Comparison of ENCODE assay signal across 21 cellular contexts in the genomic region with DNA sequence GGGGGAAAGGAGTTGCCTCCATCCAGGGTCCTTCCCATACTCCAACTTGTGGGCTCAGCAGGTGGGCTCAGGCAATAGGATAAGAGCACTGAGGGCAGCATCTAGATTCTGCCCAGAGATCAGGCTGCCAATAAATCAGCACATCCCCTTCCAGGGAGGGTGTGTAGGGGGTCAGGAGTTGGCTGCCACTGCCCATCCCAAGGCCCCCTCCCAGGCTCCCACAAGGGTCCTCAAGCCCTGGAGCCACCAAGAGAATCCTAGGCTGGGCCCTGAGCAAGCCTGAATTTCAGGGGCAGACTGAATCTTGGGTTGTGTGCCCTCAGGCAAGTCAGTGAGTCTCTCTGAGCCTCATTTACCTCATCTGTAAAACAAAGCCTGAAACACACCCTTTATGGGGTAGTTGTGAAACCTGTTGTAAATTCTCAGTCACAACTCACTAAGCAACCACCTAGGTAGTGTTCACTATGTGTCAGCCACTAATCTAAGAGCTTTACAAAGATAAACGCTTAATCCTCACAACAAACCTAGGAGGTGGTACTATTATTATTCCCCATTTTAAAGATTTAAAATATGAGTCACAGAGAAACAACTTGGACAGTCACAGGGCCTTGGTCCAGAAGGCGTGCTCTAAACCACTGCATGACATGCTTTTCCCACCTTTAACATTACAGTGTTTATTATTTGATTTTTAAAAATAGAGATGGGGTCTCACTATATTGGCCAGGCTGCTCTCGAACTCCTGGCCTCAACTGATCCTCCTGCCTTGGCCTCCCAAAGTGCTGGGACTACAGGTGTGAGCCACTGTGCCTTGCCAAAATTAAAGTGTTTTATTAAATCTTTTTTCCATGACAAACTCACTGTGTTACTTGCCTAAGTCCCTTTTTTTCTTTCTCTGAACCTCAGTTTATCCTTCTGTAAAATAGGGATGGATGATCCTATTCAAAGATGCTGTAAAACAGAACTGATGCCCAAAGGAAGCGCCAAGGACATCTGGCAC. TPM values are rescaled to one million over a fixed set of nuclear protein-coding genes. Genes with fewer than 3 reads are reported as not detected.
DNase-seq lines count a peak whose midpoint lies in the region; ATAC-seq, FAIRE-seq and TF ChIP-seq lines count a peak whose summit lies in the region.
"Had no signal": no experiment of that assay in that cellular context is flagged by ENCODE, and none has a peak within 500 bp of the region (broad histone marks: within the 10 kb centered on the region; RNA-seq: fewer than 3 reads in every experiment).

No MANE protein-coding gene starts in this region.

- TF ChIP-seq EP300 in H1 (IDR thresholded peaks at IDR 0.05; ENCODE audit: borderline replicate concordance in 1 of 2, low read depth in 2 of 2, low read length in 2 of 2), result no peak

- H4K5ac ChIP-seq in H1 (ENCODE audit: insufficient read length, low read depth, low read length), result no peak overlapping the region

- H3K27ac ChIP-seq in H1 (ENCODE audit: low read depth, low read length) (no peak overlapping the region), osteoblast (ENCODE audit: low read depth, low read length) (no peak overlapping the region)
- H3K27ac ChIP-seq: gastroesophageal sphincter had no signal

- no peak overlapping the region for H2BK120ac ChIP-seq in H1 (replicated peaks; ENCODE audit: low read depth, low read length)

- H3K9ac ChIP-seq in NT2/D1 (ENCODE audit: insufficient read length, low read depth), result peak overlapping the region; percentile 66
- no peak overlapping the region for H3K9ac ChIP-seq in H1 (replicated peaks in 1 of 4; ENCODE audit: extremely low read depth in 1 of 4, low read depth in 3 of 4, low read length in 3 of 4)

- CTCF ChIA-PET in H1 (lab: Charles Lee; ENCODE audit: partially characterized antibody), result interaction anchor here (0.6 to 9.4 kb wide), 23 partner anchors 7 to 339 kb away, joined by 3 to 177 read pairs (median 4); partner anchors contain the start of gene LMO1

- WGBS in H1 (ENCODE audit: extremely low coverage in 1 of 2, insufficient coverage in 1 of 2, insufficient read length in 1 of 2, insufficient replicate concordance in 2 of 2, low coverage in 1 of 2, low lambda C conversion rate in 2 of 2, missing lambda C conversion rate in 1 of 2), 2 experiments, result 80% methylated on average over 4 of the region's 4 CpGs; no CpG with 5 or more reads in 1 of the 2 experiments

- H3K23ac ChIP-seq in H1 (ENCODE audit: insufficient read length), result no peak overlapping the region

- H4K8ac ChIP-seq in H1 (ENCODE audit: extremely low read depth, insufficient read depth, low read length), result no peak overlapping the region

- no peak overlapping the region for H3K4ac ChIP-seq in H1 (replicated peaks; ENCODE audit: insufficient read length, low read depth, low read length)

- H3K79me2 ChIP-seq in H1 (ENCODE audit: control insufficient read depth in 1 of 2, insufficient read depth in 2 of 2, low read length in 2 of 2) (no peaks in the 10 kb centered on the region), osteoblast (ENCODE audit: insufficient read depth, low read length) (no peaks in the 10 kb centered on the region)

- no peak for TF ChIP-seq RAD21 in H1 (IDR thresholded peaks at IDR 0.05 in 1 of 2, conservative IDR thresholded peaks at IDR 0.05 in 1 of 2; ENCODE audit: low read depth in 2 of 2, low read length in 2 of 2)

- no peak overlapping the region for H2BK12ac ChIP-seq in H1 (ENCODE audit: low read depth, low read length)

- H4K91ac ChIP-seq in H1 (replicated peaks; ENCODE audit: insufficient read length, low read length), result no peak overlapping the region

- no peak overlapping the region for H2BK5ac ChIP-seq in H1 (ENCODE audit: low read depth, low read length)

- no peak overlapping the region for H2AK5ac ChIP-seq in H1 (ENCODE audit: low read depth, low read length)

- H3K4me1 ChIP-seq in NT2/D1 (ENCODE audit: insufficient read depth, insufficient read length), result peaks cover 20% of the 10 kb centered on the region
- peaks cover 0 to 14% (median 3%) of the 10 kb centered on the region in 4 experiments; a peak in 3 of 7 replicates for H3K4me1 ChIP-seq in H1 (replicated peaks in 1 of 4; ENCODE audit: control insufficient read depth in 3 of 4, insufficient read depth in 4 of 4, low read length in 3 of 4)
- H3K4me1 ChIP-seq in osteoblast (ENCODE audit: insufficient read depth, low read length), result no peaks in the 10 kb centered on the region

- H2BK20ac ChIP-seq in H1 (ENCODE audit: low read length), result no peak overlapping the region

- no peak overlapping the region for H2BK15ac ChIP-seq in H1 (ENCODE audit: low read length)

- H3K9me3 ChIP-seq in NT2/D1 (ENCODE audit: insufficient read depth, low read length) (no peaks in the 10 kb centered on the region), H1 (ENCODE audit: insufficient read depth in 2 of 2, low read depth in 1 of 2, low read length in 1 of 2) (no peaks in the 10 kb centered on the region), osteoblast (ENCODE audit: low read depth, low read length) (no peaks in the 10 kb centered on the region)
- H3K9me3 ChIP-seq: gastroesophageal sphincter had no signal

- H3K4me3 ChIP-seq in NT2/D1 (ENCODE audit: insufficient read length, low read depth) (no peak overlapping the region), H1 (ENCODE audit: extremely low read depth in 1 of 4, insufficient read depth in 2 of 4, low read depth in 3 of 4, low read length in 4 of 4) (no peak overlapping the region), osteoblast (ENCODE audit: insufficient read depth, low read length) (no peak overlapping the region)
- H3K4me3 ChIP-seq: gastroesophageal sphincter had no signal

- POLR2A ChIA-PET in H1 (lab: Charles Lee; ENCODE audit: partially characterized antibody), result interaction anchor here (0.9 kb wide), 1 partner anchor 9 kb away, joined by 3 read pairs; no protein-coding TSS in a partner anchor

- ATAC-seq in GM18867 (IDR thresholded peaks at IDR 0.05; ENCODE audit: unreplicated experiment), result no peak
- ATAC-seq: activated CD4-positive, CD25-positive, alpha-beta regulatory T cell treated with anti-CD3 and anti-CD28 coated beads, Interleukin-2, amount 50 U/mL, for 24 hours; activated CD8-positive, alpha-beta memory T cell treated with anti-CD3 and anti-CD28 coated beads, Interleukin-2, amount 10 ng/mL, durations not matched to agents 7 days and 5 days; gastroesophageal sphincter; natural killer cell had no signal

- no peak for TF ChIP-seq POLR2A in H1 (IDR thresholded peaks at IDR 0.05; ENCODE audit: control extremely low read depth in 1 of 2, low read depth in 2 of 2, low read length in 2 of 2)

- no peaks in the 10 kb centered on the region for H3K36me3 ChIP-seq in NT2/D1 (ENCODE audit: insufficient read depth, insufficient read length, low read length)
- H3K36me3 ChIP-seq in H1 (ENCODE audit: control insufficient read depth in 2 of 4, insufficient read depth in 4 of 4, low read length in 3 of 4), result no peaks in the 10 kb centered on the region
- H3K36me3 ChIP-seq in osteoblast (ENCODE audit: insufficient read depth, low read length), result no peaks in the 10 kb centered on the region
- H3K36me3 ChIP-seq: gastroesophageal sphincter had no signal

- TF ChIP-seq CTCF in H1 (IDR thresholded peaks at IDR 0.05; ENCODE audit: control extremely low read depth in 1 of 3, insufficient read depth in 1 of 3, low read depth in 1 of 3, low read length in 3 of 3), result no peak
- TF ChIP-seq CTCF in osteoblast (IDR thresholded peaks at IDR 0.05; ENCODE audit: extremely low read depth, low read depth, low read length), result no peak

- H3K23me2 ChIP-seq in H1 (ENCODE audit: low read depth, low read length), result no peaks in the 10 kb centered on the region; the same call in 1 of the 2 replicates

- H3K18ac ChIP-seq in H1 (ENCODE audit: extremely low read depth, low read length), result no peak overlapping the region

- H3K56ac ChIP-seq in H1 (replicated peaks; ENCODE audit: insufficient read length, low read depth, low read length), result no peak overlapping the region

- H4K20me1 ChIP-seq in H1 (replicated peaks in 1 of 2; ENCODE audit: control insufficient read depth in 1 of 2, insufficient read depth in 2 of 2, low read length in 2 of 2) (no peaks in the 10 kb centered on the region), osteoblast (ENCODE audit: insufficient read depth, low read length) (no peaks in the 10 kb centered on the region)

- FAIRE-seq in H1 (lab: Jason Lieb, UNC), result no peak
- FAIRE-seq: small intestine had no signal

- H2AFZ ChIP-seq in H1 (ENCODE audit: low read length), result no peak overlapping the region
- H2AFZ ChIP-seq in osteoblast (ENCODE audit: low read length), result no peak overlapping the region

- DNase-seq in H4 (ENCODE audit: low spot score) (peak; percentile 35), NT2/D1 (ENCODE audit: low read depth, low spot score) (no peak), H1 (ENCODE audit: low read depth in 1 of 2, low spot score in 2 of 2) (no peak), osteoblast (ENCODE audit: insufficient read length, low spot score, missing footprints) (peak; percentile 92), GM19240 (ENCODE audit: insufficient read length, low spot score) (no peak), AML-193 (lab: John Stamatoyannopoulos, UW) (no peak), iPS-NIHi11 (ENCODE audit: low spot score) (no peak)
- DNase-seq: activated CD8-positive, alpha-beta memory T cell treated with anti-CD3 and anti-CD28 coated beads, Interleukin-2, amount 10 ng/mL, durations not matched to agents 7 days and 5 days; activated effector memory CD4-positive, alpha-beta T cell treated with Interleukin-2 at 50 U/mL for 16 hours; amygdala; Calu3; natural killer cell; NCI-H146; NCI-H446 treated with DMSO at 0.1 percent for 48 hours; small intestine had no signal

- no peaks in the 10 kb centered on the region for H3K79me1 ChIP-seq in H1 (ENCODE audit: low read depth, low read length)

- H3K27me3 ChIP-seq in NT2/D1 (ENCODE audit: insufficient read depth, insufficient read length) (no peaks in the 10 kb centered on the region), H1 (replicated peaks in 1 of 4; ENCODE audit: control insufficient read depth in 3 of 4, extremely low read depth in 1 of 4, insufficient read depth in 3 of 4, low read length in 3 of 4) (no peaks in the 10 kb centered on the region), osteoblast (ENCODE audit: insufficient read depth, low read length) (no peaks in the 10 kb centered on the region)
- H3K27me3 ChIP-seq: gastroesophageal sphincter had no signal

- H3K4me2 ChIP-seq in H1 (ENCODE audit: insufficient read depth in 1 of 2, low read depth in 2 of 2, low read length in 2 of 2) (no peak overlapping the region), osteoblast (ENCODE audit: insufficient read depth, low read length) (no peak overlapping the region)

- H3K14ac ChIP-seq in H1 (ENCODE audit: insufficient read length), result no peak overlapping the region

RNA-seq across cellular contexts. Expression of gene LMO1, which starts 36.2 kb away (rescaled TPM):
- total RNA-seq in H4 (2014; rRNA removed; shearing (Covaris generic)), result 0.46 TPM in 1 of 2 replicates, not detected in the other
- total RNA-seq in H1 (2021; fragmentation: NEBNext Ultra II Directional; extraction: Animal tissue kit (Norgen Biotek cat#: 25700)), result not detected in 2 replicates
- 0.17 and 0.30 TPM in 2 replicates for polyA plus RNA-seq in H1 (2011; rRNA removed)
- polyA plus RNA-seq in H1 (2011; cell fraction: cytosol; rRNA removed), result 0.32 TPM
- polyA plus RNA-seq in H1 (2011; cell fraction: nucleus; rRNA removed), result 0.37 TPM
- polyA plus RNA-seq in H1 (2012, experiment 1 of 2), result 0.19 to 0.85 TPM (median 0.46 TPM) in 4 replicates
- 0.45 TPM for polyA plus RNA-seq in H1 (2012, experiment 2 of 2)
- polyA plus RNA-seq in H1 (2013, experiment 1 of 2), result 0.20 TPM
- 0.11 TPM for polyA plus RNA-seq in H1 (2013, experiment 2 of 2)
- 0.44 TPM in 1 of 2 replicates, not detected in the other for polyA minus RNA-seq in H1 (2011; rRNA and poly(A)+ RNA removed)
- polyA minus RNA-seq in H1 (2011; cell fraction: cytosol; rRNA and poly(A)+ RNA removed), result not detected
- not detected for polyA minus RNA-seq in H1 (2011; cell fraction: nucleus; rRNA and poly(A)+ RNA removed)
- total RNA-seq in osteoblast, result not detected in 2 replicates
- total RNA-seq: activated CD8-positive, alpha-beta memory T cell treated with anti-CD3 and anti-CD28 coated beads, Interleukin-2, amount 10 ng/mL, durations not matched to agents 7 days and 5 days; Calu3; gastroesophageal sphincter; lung microvascular endothelial cell; natural killer cell; SK-MEL-5; T-helper 2 cell treated with Interferon-gamma antibody and Interleukin-4, amounts not matched to agents 100 ng/mL and 5 ng/mL, for 36 hours had no signal
- polyA plus RNA-seq: small intestine had no signal

RNA-seq across cellular contexts. Expression of gene RIC3, which starts 58.6 kb away (rescaled TPM):
- 0.80 and 1.1 TPM in 2 replicates for total RNA-seq in H4 (2014; rRNA removed; shearing (Covaris generic))
- total RNA-seq in H1 (2021; fragmentation: NEBNext Ultra II Directional; extraction: Animal tissue kit (Norgen Biotek cat#: 25700)), result 15.5 and 16.6 TPM in 2 replicates
- 5.0 and 6.4 TPM in 2 replicates for polyA plus RNA-seq in H1 (2011; rRNA removed)
- 11.4 TPM for polyA plus RNA-seq in H1 (2011; cell fraction: cytosol; rRNA removed)
- 26.1 TPM for polyA plus RNA-seq in H1 (2011; cell fraction: nucleus; rRNA removed)
- polyA plus RNA-seq in H1 (2012, experiment 1 of 2), result 11.5 to 16.1 TPM (median 13.6 TPM) in 4 replicates
- polyA plus RNA-seq in H1 (2012, experiment 2 of 2), result 1.7 TPM
- 16.7 TPM for polyA plus RNA-seq in H1 (2013, experiment 1 of 2)
- polyA plus RNA-seq in H1 (2013, experiment 2 of 2), result 14.5 TPM
- 13.4 and 13.5 TPM in 2 replicates for polyA minus RNA-seq in H1 (2011; rRNA and poly(A)+ RNA removed)
- 11.4 TPM for polyA minus RNA-seq in H1 (2011; cell fraction: cytosol; rRNA and poly(A)+ RNA removed)
- 46.2 TPM for polyA minus RNA-seq in H1 (2011; cell fraction: nucleus; rRNA and poly(A)+ RNA removed)
- total RNA-seq in osteoblast, result not detected in 2 replicates
- total RNA-seq: lung microvascular endothelial cell had no signal

Comparison
In these comparisons a context has a peak if more than half of its experiments do, and no peak if none do; other contexts are left out.
1. DNase-seq: peak in H4 (single experiment) and osteoblast (single experiment); none in NT2/D1 (single experiment), H1 (0 of 2), GM19240 (single experiment), AML-193 (0 of 2) and iPS-NIHi11 (single experiment).